ENCODE assay signal across 14 cellular contexts in the genomic region with DNA sequence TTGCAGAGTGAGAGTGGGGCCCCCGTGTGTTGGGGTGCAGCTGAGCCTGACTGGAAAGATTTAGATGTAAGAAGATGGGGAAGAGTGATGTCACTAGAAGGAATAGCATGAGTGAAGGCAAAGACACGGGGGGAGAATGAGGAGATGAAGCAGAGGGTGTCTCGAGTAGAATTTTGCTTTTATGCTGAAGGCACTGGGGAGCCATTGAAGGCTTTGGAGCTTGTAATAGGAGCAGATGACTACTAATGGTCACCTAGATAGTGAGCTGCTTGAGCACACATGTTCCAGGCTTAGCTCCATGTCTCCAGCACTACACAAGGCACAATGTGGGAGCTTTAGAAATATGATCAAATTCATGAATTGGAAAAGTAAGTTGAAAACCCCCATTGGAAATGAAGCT. TPM values are rescaled to one million over a fixed set of nuclear protein-coding genes. Genes with fewer than 3 reads are reported as not detected.
DNase-seq lines count a peak whose midpoint lies in the region; ATAC-seq and TF ChIP-seq lines count a peak whose summit lies in the region.
"Had no signal": no experiment of that assay in that cellular context is flagged by ENCODE, and none has a peak within 500 bp of the region (broad histone marks: within the 10 kb centered on the region; RNA-seq: fewer than 3 reads in every experiment).

No MANE protein-coding gene starts in this region.

- no peak for TF ChIP-seq POLR2A in uterus (IDR thresholded peaks at IDR 0.05)

- H3K27me3 ChIP-seq in right atrium auricular region (no peaks in the 10 kb centered on the region), mesenchymal stem cell (ENCODE audit: control insufficient read depth in 1 of 2, insufficient read depth in 1 of 2, low read length in 2 of 2) (peaks cover 7 to 70% of the 10 kb centered on the region in 2 experiments), psoas muscle (ENCODE audit: insufficient read depth in 3 of 3, low read length in 2 of 3) (peaks cover 0 to 9% (median 0%) of the 10 kb centered on the region in 3 donors), uterus (no peaks in the 10 kb centered on the region), endodermal cell (ENCODE audit: control insufficient read depth, insufficient read depth, low read length, poor library complexity, severe bottlenecking) (peaks cover 27% of the 10 kb centered on the region)

- H3K27me3 Mint-ChIP-seq in endodermal cell (ENCODE audit: insufficient read depth) = peaks cover 39% of the 10 kb centered on the region

- peaks cover 12% of the 10 kb centered on the region for H3K4me1 Mint-ChIP-seq in endodermal cell

- H3K9ac ChIP-seq in mesenchymal stem cell (ENCODE audit: low read length) (peak overlapping the region; percentile 64), endodermal cell (ENCODE audit: extremely low read depth, low read length, poor library complexity, severe bottlenecking) (no peak overlapping the region)

- ATAC-seq in left ventricle myocardium superior = no peak
- ATAC-seq in psoas muscle = no peak

- H2BK12ac ChIP-seq in mesenchymal stem cell (ENCODE audit: low read length in 2 of 2) = no peak overlapping the region

- no peak overlapping the region for H4K91ac ChIP-seq in mesenchymal stem cell (ENCODE audit: low read length)

- H3K36me3 Mint-ChIP-seq in endodermal cell (ENCODE audit: low read depth) = no peaks in the 10 kb centered on the region

- H2AFZ ChIP-seq in mesenchymal stem cell (ENCODE audit: low read depth, low read length) = no peak overlapping the region

- H3K23ac ChIP-seq in mesenchymal stem cell (ENCODE audit: low read length in 2 of 2) = no peak overlapping the region

- no peak overlapping the region for H3K4ac ChIP-seq in mesenchymal stem cell (ENCODE audit: low read depth in 1 of 2, low read length in 2 of 2)

- H3K9me3 Mint-ChIP-seq in endodermal cell = no peaks in the 10 kb centered on the region

- H2BK120ac ChIP-seq in mesenchymal stem cell (ENCODE audit: low read depth, low read length) = no peak overlapping the region

- H3K14ac ChIP-seq in mesenchymal stem cell (ENCODE audit: low read length in 2 of 2) = no peak overlapping the region

- no peak overlapping the region for H2AK5ac ChIP-seq in mesenchymal stem cell (ENCODE audit: low read length, severe bottlenecking)

- intact Hi-C loops in left ventricle myocardium superior (cut with micrococcal nuclease) = no loop called here
- intact Hi-C loops in psoas muscle (cut with DNase I) = loop anchor here in 1 of 2 donors (1.0 to 5.0 kb wide), 4 partner anchors 23 to 166 kb away; no protein-coding TSS in a partner anchor
- intact Hi-C loops in uterus (cut with DNase I; ENCODE audit: low total_unique reads) = no loop called here

- H3K9me3 ChIP-seq in right atrium auricular region (no peaks in the 10 kb centered on the region), mesenchymal stem cell (ENCODE audit: control insufficient read depth, low read length) (no peaks in the 10 kb centered on the region), psoas muscle (no peaks in the 10 kb centered on the region), uterus (no peaks in the 10 kb centered on the region), endodermal cell (ENCODE audit: control insufficient read depth, low read length) (no peaks in the 10 kb centered on the region)

- 92% methylated on average over 3 of the region's 3 CpGs for WGBS in mesenchymal stem cell
- WGBS in psoas muscle, 3 donors = 43 to 74% (median 47%) methylated on average over 3 of the region's 3 CpGs
- WGBS in endodermal cell (ENCODE audit: insufficient coverage in 1 of 2, insufficient read length in 1 of 2), 2 experiments = 68 to 84% methylated on average over 2 to 3 of the region's 3 CpGs

- H3K36me3 ChIP-seq in right atrium auricular region (no peaks in the 10 kb centered on the region), mesenchymal stem cell (ENCODE audit: control insufficient read depth in 1 of 2, insufficient read depth in 2 of 2, low read depth in 1 of 2, low read length in 2 of 2) (no peaks in the 10 kb centered on the region), psoas muscle (ENCODE audit: insufficient read depth in 1 of 2, low read depth in 1 of 2) (no peaks in the 10 kb centered on the region), uterus (no peaks in the 10 kb centered on the region), endodermal cell (ENCODE audit: control insufficient read depth, insufficient read depth, low read length) (no peaks in the 10 kb centered on the region)

- no peaks in the 10 kb centered on the region for H3K79me1 ChIP-seq in mesenchymal stem cell (replicated peaks; ENCODE audit: low read length, poor library complexity, severe bottlenecking)

- H3K4me2 ChIP-seq in mesenchymal stem cell (ENCODE audit: low read length, poor library complexity, severe bottlenecking) = no peak overlapping the region

- no peak overlapping the region for H3K27ac Mint-ChIP-seq in endodermal cell

- H3K4me3 ChIP-seq in right atrium auricular region = no peak overlapping the region
- no peak overlapping the region for H3K4me3 ChIP-seq in mesenchymal stem cell (ENCODE audit: insufficient read depth in 1 of 2, low read depth in 1 of 2, low read length in 2 of 2)
- no peak overlapping the region for H3K4me3 ChIP-seq in psoas muscle
- H3K4me3 ChIP-seq in uterus = no peak overlapping the region
- H3K4me3 ChIP-seq in endodermal cell (ENCODE audit: low read length) = no peak overlapping the region

- no peak overlapping the region for H4K8ac ChIP-seq in mesenchymal stem cell (ENCODE audit: low read length)

- H3K4me3 Mint-ChIP-seq in endodermal cell = no peak overlapping the region

- H3K27ac ChIP-seq in right atrium auricular region (peak overlapping the region; percentile 73 to 76), mesenchymal stem cell (ENCODE audit: low read length, poor library complexity, severe bottlenecking) (no peak overlapping the region), psoas muscle (peak overlapping the region; percentile 23), uterus (peak overlapping the region; percentile 59 to 80), endodermal cell (ENCODE audit: low read depth, low read length) (no peak overlapping the region)
- H3K27ac ChIP-seq: C4-2B had no signal

- H2BK5ac ChIP-seq in mesenchymal stem cell (ENCODE audit: low read depth, low read length, poor library complexity, severe bottlenecking) = no peak overlapping the region

- H3K4me1 ChIP-seq in right atrium auricular region = peaks cover 0 to 71% of the 10 kb centered on the region in 2 donors
- H3K4me1 ChIP-seq in mesenchymal stem cell (ENCODE audit: control insufficient read depth, insufficient read depth, low read depth, low read length) = peaks cover 30% of the 10 kb centered on the region
- peaks cover 27% of the 10 kb centered on the region for H3K4me1 ChIP-seq in psoas muscle
- H3K4me1 ChIP-seq in uterus = peaks cover 0 to 16% of the 10 kb centered on the region in 2 donors
- H3K4me1 ChIP-seq in endodermal cell (ENCODE audit: control insufficient read depth, insufficient read depth, low read length) = peaks cover 13% of the 10 kb centered on the region

- H2BK15ac ChIP-seq in mesenchymal stem cell (ENCODE audit: low read depth, poor library complexity, severe bottlenecking) = no peak overlapping the region

- DNase-seq in right atrium auricular region (ENCODE audit: low spot score) = no peak
- no peak for DNase-seq in left ventricle myocardium superior
- DNase-seq in mesenchymal stem cell = no peak
- no peak for DNase-seq in psoas muscle
- no peak for DNase-seq in uterus
- DNase-seq in endodermal cell = no peak
- no peak for DNase-seq in A172 (ENCODE audit: low spot score)
- no peak for DNase-seq in COLO829 (ENCODE audit: low spot score)
- DNase-seq: DMS 273 treated with DMSO at 0.1 percent for 48 hours, GOT3, KBM-7, NCI-H1436 treated with DMSO at 0.1 percent for 48 hours, NCI-H2029 treated with DMSO at 0.1 percent for 48 hours had no signal

- TF ChIP-seq CTCF in right atrium auricular region (IDR thresholded peaks at IDR 0.05) = no peak
- TF ChIP-seq CTCF in psoas muscle (IDR thresholded peaks at IDR 0.05) = no peak
- no peak for TF ChIP-seq CTCF in uterus (IDR thresholded peaks at IDR 0.05)
- TF ChIP-seq CTCF in endodermal cell (conservative IDR thresholded peaks at IDR 0.05) = no peak

- no peak overlapping the region for H3K18ac ChIP-seq in mesenchymal stem cell (ENCODE audit: low read depth in 1 of 2, low read length in 2 of 2)

RNA-seq across cellular contexts. Expression of gene COL15A1, which starts 32.1 kb away (rescaled TPM):
- total RNA-seq in right atrium auricular region = 10 to 100 TPM; 22.4 to 38.2 TPM
- total RNA-seq in left ventricle myocardium superior = 47.2 TPM
- polyA plus RNA-seq in mesenchymal stem cell (2013, experiment 1 of 2) = 4.3 TPM
- 4.2 TPM for polyA plus RNA-seq in mesenchymal stem cell (2013, experiment 2 of 2)
- 10 to 100 TPM in 2 of 4 donors, 1 to 10 TPM in 2; 5.6 to 34.7 (median 14.3) TPM for total RNA-seq in psoas muscle
- 1 to 10 TPM; 2.9 to 7.5 (median 3.7) TPM for polyA plus RNA-seq in psoas muscle
- total RNA-seq in uterus = 100 to 1,000 TPM in 1 of 4 donors, 10 to 100 TPM in 3; 20.3 to 160 (median 50.4) TPM
- under 1 TPM in 1 of 2 donors, not detected in 1; 0.27 TPM for total RNA-seq in endodermal cell
- 0.39 TPM for polyA plus RNA-seq in endodermal cell (2013, experiment 1 of 2)
- 0.33 TPM for polyA plus RNA-seq in endodermal cell (2013, experiment 2 of 2)
- 0.09 and 0.12 TPM in 2 replicates for total RNA-seq in A172 (2014; rRNA removed; shearing (Covaris generic))

Comparison
In these comparisons a context has a peak if more than half of its experiments do, and no peak if none do; other contexts are left out.
1. H3K27ac ChIP-seq: peak in right atrium auricular region (2 of 2), psoas muscle (single experiment) and uterus (2 of 2); none in mesenchymal stem cell (single experiment) and endodermal cell (single experiment).